Comparison of ENCODE assay signal across 8 cellular contexts in the genomic region with DNA sequence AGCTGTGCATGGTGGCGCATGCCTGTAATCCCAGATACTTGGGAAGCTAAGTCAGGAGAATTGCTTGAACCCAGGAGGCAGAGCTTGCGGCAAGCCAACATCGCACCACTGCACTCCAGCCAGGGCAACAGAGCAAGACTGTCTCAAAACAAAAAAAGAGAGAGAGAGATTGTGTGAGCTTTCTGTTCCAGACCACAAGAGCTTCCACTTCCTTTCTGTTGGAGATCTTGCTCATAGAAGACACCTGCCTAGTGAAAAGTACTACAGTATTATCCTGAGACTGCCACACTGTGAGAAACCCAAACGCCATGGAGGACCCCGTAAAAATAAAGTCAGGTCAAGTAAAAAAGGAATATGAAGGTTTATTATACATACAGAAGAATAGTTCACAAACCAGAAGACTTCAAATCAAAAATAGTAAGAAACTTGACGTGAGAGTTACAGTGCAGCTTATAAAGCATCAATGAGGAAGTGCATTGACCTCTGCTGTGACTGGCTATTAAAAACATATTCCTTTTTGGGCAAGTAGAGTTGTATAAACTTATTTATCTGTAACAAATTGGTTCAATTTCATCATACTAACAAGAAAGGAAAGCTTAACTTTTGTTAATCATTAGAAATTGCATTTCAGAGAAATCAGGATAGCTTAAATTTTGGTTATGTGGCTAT. TPM values are rescaled to one million over a fixed set of nuclear protein-coding genes. Genes with fewer than 3 reads are reported as not detected.
DNase-seq lines count a peak whose midpoint lies in the region; ATAC-seq lines count a peak whose summit lies in the region.

No MANE protein-coding gene starts in this region.

- H3K4me1 Mint-ChIP-seq in activated T-helper 1 cell treated with anti-CD3 and anti-CD28 coated beads, Interleukin-12 subunit alpha, Interleukin-12 subunit beta, Interleukin-2, Interleukin-4 antibody, amounts not matched to agents 30 ng/mL and 10 ng/mL and 1 ng/mL, durations not matched to agents 14 hours and 24 hours and 36 hours (ENCODE audit: low read depth): peaks cover 63% of the 10 kb centered on the region

- 0 out of 2 replicates have a peak overlapping the region, but pooled peaks have one; percentile 23 for H3K4me3 ChIP-seq in GM08714 (ENCODE audit: low read length)

- peak overlapping the region; percentile 60 for H3K4me3 Mint-ChIP-seq in activated T-helper 1 cell treated with anti-CD3 and anti-CD28 coated beads, Interleukin-12 subunit alpha, Interleukin-12 subunit beta, Interleukin-2, Interleukin-4 antibody, amounts not matched to agents 30 ng/mL and 10 ng/mL and 1 ng/mL, durations not matched to agents 14 hours and 24 hours and 36 hours

- DNase-seq in activated T-helper 1 cell treated with anti-CD3 and anti-CD28 coated beads, Interleukin-12 subunit alpha, Interleukin-12 subunit beta, Interleukin-2, Interleukin-4 antibody, amounts not matched to agents 30 ng/mL and 10 ng/mL and 1 ng/mL, durations not matched to agents 14 hours and 24 hours and 36 hours (ENCODE audit: low spot score): peak; percentile 38
- DNase-seq in NCI-H82 treated with DMSO at 0.1 percent for 48 hours (lab: John Stamatoyannopoulos, UW; ENCODE audit: unreplicated experiment): no peak
- DNase-seq in NCI-H526 (lab: John Stamatoyannopoulos, UW): no peak
- no peak for DNase-seq in H4 (ENCODE audit: low spot score)
- DNase-seq in dermis blood vessel endothelial cell: no peak

- ATAC-seq in GM19468 (IDR thresholded peaks at IDR 0.05; ENCODE audit: extremely low read depth, unreplicated experiment) (peak; percentile 88), HG03439 (IDR thresholded peaks at IDR 0.05; ENCODE audit: unreplicated experiment) (peak; percentile 77)

- no peaks in the 10 kb centered on the region for H3K36me3 Mint-ChIP-seq in activated T-helper 1 cell treated with anti-CD3 and anti-CD28 coated beads, Interleukin-12 subunit alpha, Interleukin-12 subunit beta, Interleukin-2, Interleukin-4 antibody, amounts not matched to agents 30 ng/mL and 10 ng/mL and 1 ng/mL, durations not matched to agents 14 hours and 24 hours and 36 hours (ENCODE audit: low read depth)

- peaks cover 2% of the 10 kb centered on the region for H3K27me3 Mint-ChIP-seq in activated T-helper 1 cell treated with anti-CD3 and anti-CD28 coated beads, Interleukin-12 subunit alpha, Interleukin-12 subunit beta, Interleukin-2, Interleukin-4 antibody, amounts not matched to agents 30 ng/mL and 10 ng/mL and 1 ng/mL, durations not matched to agents 14 hours and 24 hours and 36 hours (ENCODE audit: insufficient read depth)

- intact Hi-C loops in activated T-helper 1 cell treated with anti-CD3 and anti-CD28 coated beads, Interleukin-12 subunit alpha, Interleukin-12 subunit beta, Interleukin-2, Interleukin-4 antibody, amounts not matched to agents 30 ng/mL and 10 ng/mL and 1 ng/mL, durations not matched to agents 14 hours and 24 hours and 36 hours (cut with micrococcal nuclease): no loop called here

- H3K9me3 Mint-ChIP-seq in activated T-helper 1 cell treated with anti-CD3 and anti-CD28 coated beads, Interleukin-12 subunit alpha, Interleukin-12 subunit beta, Interleukin-2, Interleukin-4 antibody, amounts not matched to agents 30 ng/mL and 10 ng/mL and 1 ng/mL, durations not matched to agents 14 hours and 24 hours and 36 hours: peaks cover 13% of the 10 kb centered on the region

- H3K27ac Mint-ChIP-seq in activated T-helper 1 cell treated with anti-CD3 and anti-CD28 coated beads, Interleukin-12 subunit alpha, Interleukin-12 subunit beta, Interleukin-2, Interleukin-4 antibody, amounts not matched to agents 30 ng/mL and 10 ng/mL and 1 ng/mL, durations not matched to agents 14 hours and 24 hours and 36 hours: peak overlapping the region; percentile 81

RNA-seq across cellular contexts. Expression of gene EMB, which starts 4.3 kb away (rescaled TPM):
- total RNA-seq in activated T-helper 1 cell treated with anti-CD3 and anti-CD28 coated beads, Interleukin-12 subunit alpha, Interleukin-12 subunit beta, Interleukin-2, Interleukin-4 antibody, amounts not matched to agents 30 ng/mL and 10 ng/mL and 1 ng/mL, durations not matched to agents 14 hours and 24 hours and 36 hours: 80.6 and 81.8 TPM in 2 replicates
- total RNA-seq in H4 (2014; rRNA removed; shearing (Covaris generic)): not detected in 2 replicates
- total RNA-seq in dermis blood vessel endothelial cell: under 0.01 and 0.05 TPM in 2 replicates

Comparison
In these comparisons a context has a peak if more than half of its experiments do, and no peak if none do; other contexts are left out.
1. RNA of gene EMB, which starts 4.3 kb away (total RNA-seq): 80.6 to 81.8 TPM in activated T-helper 1 cell treated with anti-CD3 and anti-CD28 coated beads, Interleukin-12 subunit alpha, Interleukin-12 subunit beta, Interleukin-2, Interleukin-4 antibody, amounts not matched to agents 30 ng/mL and 10 ng/mL and 1 ng/mL, durations not matched to agents 14 hours and 24 hours and 36 hours; not detected in H4 and under 0.01 to 0.05 TPM in dermis blood vessel endothelial cell; every median in the first group is over 10 times any median in the second.